In the genomic region with DNA sequence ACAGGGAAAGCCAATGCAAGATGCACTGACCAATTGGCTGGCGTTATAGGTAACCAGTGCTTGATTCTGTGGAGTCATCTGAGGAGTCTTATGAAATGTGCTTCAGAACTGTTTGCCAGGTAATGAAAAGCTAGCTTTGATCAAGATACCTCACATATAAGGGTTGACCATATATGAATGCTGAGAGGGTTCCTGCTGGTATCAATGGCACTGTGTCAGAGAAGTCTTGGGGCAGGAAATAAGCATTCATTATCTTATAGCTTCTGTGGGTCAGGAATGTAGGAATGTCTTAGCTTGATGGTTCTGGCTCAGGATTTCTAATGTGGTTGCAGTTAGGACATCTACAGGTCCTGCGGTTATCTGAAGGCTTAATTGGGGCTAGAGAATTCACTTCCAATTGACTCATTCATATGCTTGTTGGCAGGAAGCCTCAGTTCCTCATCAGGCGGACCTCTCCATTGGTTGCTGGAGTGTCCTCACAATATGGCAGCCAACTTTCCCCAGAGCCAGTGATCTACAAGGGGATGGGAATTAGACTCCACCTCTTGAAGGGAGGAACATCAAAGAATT, we compare ENCODE assay signal across 19 cellular contexts. TPM values are rescaled to one million over a fixed set of nuclear protein-coding genes. Genes with fewer than 3 reads are reported as not detected.
"Had no signal": no experiment of that assay in that cellular context is flagged by ENCODE, and none has a peak within 500 bp of the region (broad histone marks: within the 10 kb centered on the region; RNA-seq: fewer than 3 reads in every experiment).

No MANE protein-coding gene starts in this region.

- H3K36me3 Mint-ChIP-seq: T-cell had no signal

- DNase-seq: activated CD4-positive, alpha-beta T cell treated with anti-CD3 and anti-CD28 coated beads, Interleukin-2, amount 10 ng/mL, durations not matched to agents 7 days and 5 days; activated CD8-positive, alpha-beta memory T cell treated with anti-CD3 and anti-CD28 coated beads, Interleukin-2, amount 50 U/mL, for 48 hours; activated effector memory CD4-positive, alpha-beta T cell treated with anti-CD3 and anti-CD28 coated beads, Interleukin-2, amount 50 U/mL, for 16 hours; activated naive CD4-positive, alpha-beta T cell treated with anti-CD3 and anti-CD28 coated beads, Interleukin-2, amount 50 U/mL, for 16 hours; activated T-cell treated with anti-CD3 and anti-CD28 coated beads, Interleukin-2, amount 50 U/mL, for 48 hours; effector CD8-positive, alpha-beta T cell; hypothalamus; left lung; occipital lobe; retina; stimulated activated CD4-positive, alpha-beta T cell treated with anti-CD3 and anti-CD28 coated beads, Interleukin-15, amount 100 ng/mL, for 24 hours; stimulated activated CD4-positive, alpha-beta T cell treated with anti-CD3 and anti-CD28 coated beads, Interleukin-2, amount 100 ng/mL, for 48 hours; T-cell; uterus had no signal

- H3K27ac ChIP-seq: cardiac muscle cell, left lung, tibial nerve, uterus had no signal

- H3K4me3 Mint-ChIP-seq: activated CD4-positive, alpha-beta T cell treated with anti-CD3 and anti-CD28 coated beads, Interleukin-2, amount 10 ng/mL, durations not matched to agents 7 days and 5 days; dendritic cell treated with granulocyte-macrophage colony-stimulating factor and Interleukin-4, amounts not matched to agents 40 ng/mL and 50 ng/mL, for 4 days; stimulated activated naive CD8-positive, alpha-beta T cell treated with anti-CD3 and anti-CD28 coated beads, Interleukin-15, Interleukin-2, amounts not matched to agents 100 ng/mL and 50 ng/mL, for 24 hours; T-cell had no signal

- H3K9me3 Mint-ChIP-seq: activated CD4-positive, alpha-beta T cell treated with anti-CD3 and anti-CD28 coated beads, Interleukin-2, amount 10 ng/mL, durations not matched to agents 7 days and 5 days; dendritic cell treated with granulocyte-macrophage colony-stimulating factor and Interleukin-4, amounts not matched to agents 40 ng/mL and 50 ng/mL, for 4 days; stimulated activated naive CD8-positive, alpha-beta T cell treated with anti-CD3 and anti-CD28 coated beads, Interleukin-15, Interleukin-2, amounts not matched to agents 100 ng/mL and 50 ng/mL, for 24 hours; T-cell had no signal

- H3K4me1 Mint-ChIP-seq: activated CD4-positive, alpha-beta T cell treated with anti-CD3 and anti-CD28 coated beads, Interleukin-2, amount 10 ng/mL, durations not matched to agents 7 days and 5 days; T-cell had no signal

- H3K9me3 ChIP-seq: left lung, tibial nerve, uterus had no signal

- H3K4me1 ChIP-seq: left lung, tibial nerve, uterus had no signal

- H3K27ac Mint-ChIP-seq: activated CD4-positive, alpha-beta T cell treated with anti-CD3 and anti-CD28 coated beads, Interleukin-2, amount 10 ng/mL, durations not matched to agents 7 days and 5 days; dendritic cell treated with granulocyte-macrophage colony-stimulating factor and Interleukin-4, amounts not matched to agents 40 ng/mL and 50 ng/mL, for 4 days; stimulated activated naive CD8-positive, alpha-beta T cell treated with anti-CD3 and anti-CD28 coated beads, Interleukin-15, Interleukin-2, amounts not matched to agents 100 ng/mL and 50 ng/mL, for 24 hours; T-cell had no signal

- H3K27me3 ChIP-seq: left lung, tibial nerve, uterus had no signal

- H3K4me3 ChIP-seq: cardiac muscle cell, left lung, tibial nerve, uterus had no signal

- ATAC-seq: left lung, T-cell had no signal

- H3K36me3 ChIP-seq: cardiac muscle cell, left lung, tibial nerve, uterus had no signal

RNA-seq across cellular contexts. Expression of gene TCF7L1, which starts 22.1 kb away (rescaled TPM):
- total RNA-seq: activated CD4-positive, alpha-beta T cell treated with anti-CD3 and anti-CD28 coated beads, Interleukin-2, amount 10 ng/mL, durations not matched to agents 7 days and 5 days; mononuclear cell had no signal
